ENCODE assay signal across 26 cellular contexts in the genomic region with DNA sequence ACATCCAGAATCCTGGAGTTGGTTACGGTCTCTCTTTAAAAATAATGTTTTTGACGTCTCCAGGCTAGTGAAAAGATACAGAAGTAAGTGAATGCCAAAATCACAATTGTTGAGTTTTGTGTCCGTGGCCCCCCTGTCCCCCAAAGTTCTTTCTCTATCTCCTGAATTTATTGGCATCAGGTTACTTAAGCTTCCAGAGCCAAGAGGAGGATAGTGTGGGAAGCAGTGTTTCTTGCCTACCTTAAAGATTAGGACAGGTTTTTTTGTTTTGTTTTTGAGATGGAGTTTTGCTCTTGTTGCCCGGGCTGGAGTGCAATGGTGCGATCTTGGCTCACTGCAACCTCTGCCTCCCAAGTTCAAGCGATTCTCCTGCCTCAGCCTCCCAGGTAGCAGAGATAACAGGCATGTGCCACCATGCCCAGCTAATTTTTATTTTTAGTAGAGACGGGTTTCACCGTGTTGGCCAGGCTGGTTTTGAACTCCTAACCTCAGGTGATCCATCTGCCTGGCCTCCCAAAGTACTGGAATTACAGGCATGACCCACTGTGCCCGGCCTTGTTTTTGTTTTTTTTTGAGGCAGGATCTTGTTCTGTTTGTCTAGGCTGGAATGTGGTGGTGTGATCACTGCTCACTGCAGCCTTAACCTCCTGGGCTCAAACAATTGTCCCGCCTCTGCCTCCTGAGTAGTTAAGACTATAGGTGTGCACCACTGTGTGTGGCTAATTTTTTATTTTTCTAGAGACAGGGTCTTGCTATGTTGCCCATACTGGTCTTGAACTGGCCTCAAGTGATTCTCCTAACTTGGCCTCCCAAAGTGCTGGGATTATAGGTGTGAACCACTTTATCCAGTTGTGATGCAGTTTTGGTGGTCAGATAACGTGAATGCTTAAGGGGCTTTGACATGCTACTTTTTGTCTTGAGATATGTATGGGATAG. TPM values are rescaled to one million over a fixed set of nuclear protein-coding genes. Genes with fewer than 3 reads are reported as not detected.
DNase-seq lines count a peak whose midpoint lies in the region; ATAC-seq, FAIRE-seq and TF ChIP-seq lines count a peak whose summit lies in the region.
"Had no signal": no experiment of that assay in that cellular context is flagged by ENCODE, and none has a peak within 500 bp of the region (broad histone marks: within the 10 kb centered on the region; RNA-seq: fewer than 3 reads in every experiment).

No MANE protein-coding gene starts in this region.

- ATAC-seq in activated CD8-positive, alpha-beta T cell treated with anti-CD3 and anti-CD28 coated beads, Interleukin-2, amount 10 ng/mL, durations not matched to agents 7 days and 5 days = no peak
- ATAC-seq in HepG2 = peak; percentile 34
- no peak for ATAC-seq in stimulated activated naive CD8-positive, alpha-beta T cell treated with anti-CD3 and anti-CD28 coated beads, Interleukin-15, amount 100 ng/mL, for 72 hours
- ATAC-seq: gastrocnemius medialis, left colon, mucosa of descending colon, Right ventricle myocardium inferior had no signal

- H3K27ac Mint-ChIP-seq in activated naive CD4-positive, alpha-beta T cell treated with anti-CD3 and anti-CD28 coated beads, Interleukin-2, amount 50 U/mL, for 24 hours = peak overlapping the region; percentile 62
- peak overlapping the region; percentile 37 for H3K27ac Mint-ChIP-seq in activated CD8-positive, alpha-beta T cell treated with anti-CD3 and anti-CD28 coated beads, Interleukin-2, amount 10 ng/mL, durations not matched to agents 7 days and 5 days
- peak overlapping the region; percentile 52 to 93 for H3K27ac Mint-ChIP-seq in stimulated activated naive CD8-positive, alpha-beta T cell treated with anti-CD3 and anti-CD28 coated beads, Interleukin-15, amount 100 ng/mL, for 72 hours

- H3K4me3 Mint-ChIP-seq in activated naive CD4-positive, alpha-beta T cell treated with anti-CD3 and anti-CD28 coated beads, Interleukin-2, amount 50 U/mL, for 24 hours = peak overlapping the region; percentile 39
- no peak overlapping the region for H3K4me3 Mint-ChIP-seq in activated CD8-positive, alpha-beta T cell treated with anti-CD3 and anti-CD28 coated beads, Interleukin-2, amount 10 ng/mL, durations not matched to agents 7 days and 5 days
- H3K4me3 Mint-ChIP-seq in stimulated activated naive CD8-positive, alpha-beta T cell treated with anti-CD3 and anti-CD28 coated beads, Interleukin-15, amount 100 ng/mL, for 72 hours = peak overlapping the region in 1 of 2 donors; percentile 31

- peaks cover 86% of the 10 kb centered on the region for H3K4me1 Mint-ChIP-seq in activated naive CD4-positive, alpha-beta T cell treated with anti-CD3 and anti-CD28 coated beads, Interleukin-2, amount 50 U/mL, for 24 hours
- peaks cover 72% of the 10 kb centered on the region for H3K4me1 Mint-ChIP-seq in activated CD8-positive, alpha-beta T cell treated with anti-CD3 and anti-CD28 coated beads, Interleukin-2, amount 10 ng/mL, durations not matched to agents 7 days and 5 days (ENCODE audit: low read depth)
- peaks cover 93% of the 10 kb centered on the region for H3K4me1 Mint-ChIP-seq in stimulated activated naive CD8-positive, alpha-beta T cell treated with anti-CD3 and anti-CD28 coated beads, Interleukin-15, amount 100 ng/mL, for 72 hours

- BruUV-seq in HepG2 (replicated peaks; lab: Mats Ljungman, UMichigan) = no TSS peak

- peaks cover 34% of the 10 kb centered on the region for H4K20me1 ChIP-seq in HepG2 (ENCODE audit: insufficient read depth, low read length)

- H2AFZ ChIP-seq in HepG2 (ENCODE audit: low read length) = no peak overlapping the region

- WGBS in HepG2 (ENCODE audit: low lambda C conversion rate) = 86% methylated on average over 11 of the region's 11 CpGs

- peak; percentile 10 to 41; a peak in 2 of 4 replicates for TF ChIP-seq POLR2A in HepG2 (IDR thresholded peaks at IDR 0.05; ENCODE audit: insufficient read depth in 1 of 2, low read depth in 2 of 2, low read length in 2 of 2)

- peak overlapping the region; percentile 56 for H3K27ac ChIP-seq in HepG2 (ENCODE audit: extremely low read length, insufficient read depth, low read length)
- H3K27ac ChIP-seq: brain microvascular endothelial cell, gastrocnemius medialis, uterus had no signal

- TF ChIP-seq RAD21 in HepG2 (CRISPR knock-in tag; IDR thresholded peaks at IDR 0.05) = no peak

- CTCF ChIA-PET in activated CD8-positive, alpha-beta T cell treated with anti-CD3 and anti-CD28 coated beads, Interleukin-2, amount 10 ng/mL, durations not matched to agents 7 days and 5 days (lab: Charles Lee) = interaction anchor here (1.1 to 1.4 kb wide), 2 partner anchors 41 to 169 kb away, joined by 3 read pairs; no protein-coding TSS in a partner anchor
- CTCF ChIA-PET in HepG2 (lab: Yijun Ruan, JAX; ENCODE audit: low intra/inter-chr PET ratio, low total read pairs) = no interaction called here

- TF ChIP-seq EP300 in HepG2 (IDR thresholded peaks at IDR 0.05; ENCODE audit: low read depth in 2 of 2, low read length in 2 of 2) (no peak), HepG2 (CRISPR knock-in tag; IDR thresholded peaks at IDR 0.05; ENCODE audit: borderline replicate concordance) (no peak)

- intact Hi-C loops in HepG2 (cut with micrococcal nuclease; ENCODE audit: unreplicated experiment) = no loop called here

- no peaks in the 10 kb centered on the region; a peak in 1 of 5 replicates for H3K27me3 ChIP-seq in HepG2 (ENCODE audit: control insufficient read depth in 1 of 2, insufficient read depth in 2 of 2, low read length in 2 of 2)
- H3K27me3 ChIP-seq: brain microvascular endothelial cell, gastrocnemius medialis, right lobe of liver, uterus had no signal

- H3K36me3 ChIP-seq in HepG2 (replicated peaks in 1 of 2; ENCODE audit: control insufficient read depth in 1 of 2, insufficient read depth in 2 of 2, low read length in 2 of 2) = peaks cover 18 to 51% of the 10 kb centered on the region in 2 experiments

- peaks cover 61% of the 10 kb centered on the region for H3K4me1 ChIP-seq in HepG2 (ENCODE audit: insufficient read depth, low read length)

- no peak overlapping the region for H3K9ac ChIP-seq in HepG2 (ENCODE audit: insufficient read depth, low read depth, low read length)

- H3K4me3 ChIP-seq in HepG2 (replicated peaks in 1 of 3; ENCODE audit: insufficient read depth in 1 of 3, low read depth in 2 of 3, low read length in 3 of 3) = no peak overlapping the region
- H3K4me3 ChIP-seq: gastrocnemius medialis, mucosa of descending colon, right lobe of liver, uterus had no signal

- no peak for FAIRE-seq in HepG2 (lab: Jason Lieb, UNC)
- FAIRE-seq: GM19239, H54 had no signal

- H3K9me3 Mint-ChIP-seq in activated naive CD4-positive, alpha-beta T cell treated with anti-CD3 and anti-CD28 coated beads, Interleukin-2, amount 50 U/mL, for 24 hours = no peaks in the 10 kb centered on the region
- no peaks in the 10 kb centered on the region for H3K9me3 Mint-ChIP-seq in activated CD8-positive, alpha-beta T cell treated with anti-CD3 and anti-CD28 coated beads, Interleukin-2, amount 10 ng/mL, durations not matched to agents 7 days and 5 days (ENCODE audit: insufficient read depth)
- H3K9me3 Mint-ChIP-seq in stimulated activated naive CD8-positive, alpha-beta T cell treated with anti-CD3 and anti-CD28 coated beads, Interleukin-15, amount 100 ng/mL, for 72 hours = no peaks in the 10 kb centered on the region

- in situ Hi-C loops in HepG2 (cut with HindIII; ENCODE audit: extremely low pct_ligation_motif_present, low pct_unique_long_range_greater_than_20kb) = no loop called here

- H3K36me3 Mint-ChIP-seq in activated naive CD4-positive, alpha-beta T cell treated with anti-CD3 and anti-CD28 coated beads, Interleukin-2, amount 50 U/mL, for 24 hours = peaks cover 59% of the 10 kb centered on the region
- peaks cover 91% of the 10 kb centered on the region for H3K36me3 Mint-ChIP-seq in activated CD8-positive, alpha-beta T cell treated with anti-CD3 and anti-CD28 coated beads, Interleukin-2, amount 10 ng/mL, durations not matched to agents 7 days and 5 days (ENCODE audit: low read depth)

- no peak for TF ChIP-seq CTCF in HepG2 (CRISPR knock-in tag; IDR thresholded peaks at IDR 0.05)

- DNase-seq in activated naive CD4-positive, alpha-beta T cell treated with Interleukin-2 at 50 U/mL for 16 hours = no peak
- DNase-seq in activated CD8-positive, alpha-beta T cell treated with anti-CD3 and anti-CD28 coated beads, Interleukin-2, amount 10 ng/mL, durations not matched to agents 7 days and 5 days = no peak
- DNase-seq in HepG2 (ENCODE audit: low spot score) (peak; percentile 45), COR-L47 (lab: John Stamatoyannopoulos, UW) (no peak), NCI-H446 treated with DMSO at 0.1 percent for 48 hours (lab: John Stamatoyannopoulos, UW) (no peak)
- DNase-seq in stimulated activated naive CD8-positive, alpha-beta T cell treated with anti-CD3 and anti-CD28 coated beads, Interleukin-15, amount 100 ng/mL, for 72 hours = no peak
- DNase-seq in effector CD8-positive, alpha-beta T cell (lab: John Stamatoyannopoulos, UW) = no peak
- DNase-seq: activated naive CD4-positive, alpha-beta T cell; brain microvascular endothelial cell; Caco-2; cortex of kidney; erythroblast; gastrocnemius medialis; KBM-7; left colon; mucosa of descending colon; NCI-H2029 treated with DMSO at 0.1 percent for 48 hours; NCI-H524; uterus had no signal

- H3K4me2 ChIP-seq in HepG2 (ENCODE audit: low read depth, low read length) = no peak overlapping the region

- no peaks in the 10 kb centered on the region for H3K27me3 Mint-ChIP-seq in activated naive CD4-positive, alpha-beta T cell treated with anti-CD3 and anti-CD28 coated beads, Interleukin-2, amount 50 U/mL, for 24 hours
- H3K27me3 Mint-ChIP-seq in activated CD8-positive, alpha-beta T cell treated with anti-CD3 and anti-CD28 coated beads, Interleukin-2, amount 10 ng/mL, durations not matched to agents 7 days and 5 days (ENCODE audit: low read depth) = no peaks in the 10 kb centered on the region
- no peaks in the 10 kb centered on the region for H3K27me3 Mint-ChIP-seq in stimulated activated naive CD8-positive, alpha-beta T cell treated with anti-CD3 and anti-CD28 coated beads, Interleukin-15, amount 100 ng/mL, for 72 hours

- POLR2A ChIA-PET in activated CD8-positive, alpha-beta T cell treated with anti-CD3 and anti-CD28 coated beads, Interleukin-2, amount 10 ng/mL, durations not matched to agents 7 days and 5 days (lab: Charles Lee) = interaction anchor here (0.6 to 0.9 kb wide), 3 partner anchors 9 to 336 kb away, joined by 3 read pairs; no protein-coding TSS in a partner anchor
- POLR2A ChIA-PET in HepG2 (lab: Yijun Ruan, JAX) = interaction anchor here (1.2 to 4.3 kb wide), 4 partner anchors 21 to 37 kb away, joined by 3 to 31 read pairs (median 8); partner anchors contain the start of gene SLC10A1

- peaks cover 33% of the 10 kb centered on the region for H3K79me2 ChIP-seq in HepG2 (ENCODE audit: insufficient read depth, low read length)

- no peaks in the 10 kb centered on the region for H3K9me3 ChIP-seq in HepG2 (ENCODE audit: low read length)
- H3K9me3 ChIP-seq: Caco-2, gastrocnemius medialis, mucosa of descending colon, right lobe of liver, uterus had no signal

RNA-seq across cellular contexts. Expression of gene SRSF5, which starts 5.4 kb away (rescaled TPM):
- total RNA-seq in activated CD8-positive, alpha-beta T cell treated with anti-CD3 and anti-CD28 coated beads, Interleukin-2, amount 10 ng/mL, durations not matched to agents 7 days and 5 days = 100 to 1,000 TPM; 283 to 301 TPM
- total RNA-seq in HepG2 (2016; rRNA removed; fragmentation: Illumina TruSeq; extraction: Trizol) = 277 and 333 TPM in 2 replicates
- 66.7 and 68.4 TPM in 2 replicates for total RNA-seq in HepG2 (2016; cell fraction: cytosol; rRNA removed; fragmentation: Illumina TruSeq; extraction: Trizol; ENCODE audit: low read depth)
- total RNA-seq in HepG2 (2016; cell fraction: insoluble cytoplasmic fraction; rRNA removed; fragmentation: Illumina TruSeq; extraction: Trizol) = 277 and 309 TPM in 2 replicates
- total RNA-seq in HepG2 (2016; cell fraction: membrane; rRNA removed; fragmentation: Illumina TruSeq; extraction: Trizol) = 68.2 and 70.5 TPM in 2 replicates
- total RNA-seq in HepG2 (2016; cell fraction: nucleus; rRNA removed; fragmentation: Illumina TruSeq; extraction: Trizol) = 278 and 311 TPM in 2 replicates
- 189 and 218 TPM in 2 replicates for polyA plus RNA-seq in HepG2 (2011; rRNA removed)
- polyA plus RNA-seq in HepG2 (2011; cell fraction: cytosol; rRNA removed) = 169 and 242 TPM in 2 replicates
- 586 and 686 TPM in 2 replicates for polyA plus RNA-seq in HepG2 (2011; cell fraction: nucleus; rRNA removed)
- 376 and 529 TPM in 2 replicates for polyA plus RNA-seq in HepG2 (2012)
- polyA plus RNA-seq in HepG2 (2016; cell fraction: cytosol; fragmentation: Illumina TruSeq; extraction: Trizol; ENCODE audit: low read depth) = 22.7 and 25.6 TPM in 2 replicates
- polyA plus RNA-seq in HepG2 (2016; cell fraction: insoluble cytoplasmic fraction; fragmentation: Illumina TruSeq; extraction: Trizol; ENCODE audit: low read depth) = 415 and 444 TPM in 2 replicates
- polyA plus RNA-seq in HepG2 (2016; cell fraction: membrane; fragmentation: Illumina TruSeq; extraction: Trizol; ENCODE audit: low read depth) = 45.5 and 47.3 TPM in 2 replicates
- polyA plus RNA-seq in HepG2 (2016; cell fraction: nucleus; fragmentation: Illumina TruSeq; extraction: Trizol; ENCODE audit: insufficient read depth, low read depth) = 410 and 415 TPM in 2 replicates
- polyA minus RNA-seq in HepG2 (2011; rRNA and poly(A)+ RNA removed; ENCODE audit: low replicate concordance) = 99.8 and 128 TPM in 2 replicates
- 61.5 and 65.7 TPM in 2 replicates for polyA minus RNA-seq in HepG2 (2011; cell fraction: cytosol; rRNA and poly(A)+ RNA removed)
- 704 and 755 TPM in 2 replicates for polyA minus RNA-seq in HepG2 (2011; cell fraction: nucleus; rRNA and poly(A)+ RNA removed)

RNA-seq across cellular contexts. Expression of gene SLC10A1, which starts 24.7 kb away (rescaled TPM):
- total RNA-seq in activated CD8-positive, alpha-beta T cell treated with anti-CD3 and anti-CD28 coated beads, Interleukin-2, amount 10 ng/mL, durations not matched to agents 7 days and 5 days = not detected
- total RNA-seq in HepG2 (2016; rRNA removed; fragmentation: Illumina TruSeq; extraction: Trizol) = not detected in 2 replicates
- not detected in 2 replicates for total RNA-seq in HepG2 (2016; cell fraction: cytosol; rRNA removed; fragmentation: Illumina TruSeq; extraction: Trizol; ENCODE audit: low read depth)
- not detected in 2 replicates for total RNA-seq in HepG2 (2016; cell fraction: insoluble cytoplasmic fraction; rRNA removed; fragmentation: Illumina TruSeq; extraction: Trizol)
- total RNA-seq in HepG2 (2016; cell fraction: membrane; rRNA removed; fragmentation: Illumina TruSeq; extraction: Trizol) = not detected in 2 replicates
- total RNA-seq in HepG2 (2016; cell fraction: nucleus; rRNA removed; fragmentation: Illumina TruSeq; extraction: Trizol) = not detected in 2 replicates
- polyA plus RNA-seq in HepG2 (2011; rRNA removed) = 0.17 and 0.18 TPM in 2 replicates
- polyA plus RNA-seq in HepG2 (2011; cell fraction: cytosol; rRNA removed) = 0.09 and 0.22 TPM in 2 replicates
- polyA plus RNA-seq in HepG2 (2011; cell fraction: nucleus; rRNA removed) = 0.16 TPM in 1 of 2 replicates, not detected in the other
- 0.12 and 0.30 TPM in 2 replicates for polyA plus RNA-seq in HepG2 (2012)
- not detected in 2 replicates for polyA plus RNA-seq in HepG2 (2016; cell fraction: cytosol; fragmentation: Illumina TruSeq; extraction: Trizol; ENCODE audit: low read depth)
- polyA plus RNA-seq in HepG2 (2016; cell fraction: insoluble cytoplasmic fraction; fragmentation: Illumina TruSeq; extraction: Trizol; ENCODE audit: low read depth) = not detected in 2 replicates
- not detected in 2 replicates for polyA plus RNA-seq in HepG2 (2016; cell fraction: membrane; fragmentation: Illumina TruSeq; extraction: Trizol; ENCODE audit: low read depth)
- polyA plus RNA-seq in HepG2 (2016; cell fraction: nucleus; fragmentation: Illumina TruSeq; extraction: Trizol; ENCODE audit: insufficient read depth, low read depth) = not detected in 2 replicates
- polyA minus RNA-seq in HepG2 (2011; rRNA and poly(A)+ RNA removed; ENCODE audit: low replicate concordance) = not detected in 2 replicates
- polyA minus RNA-seq in HepG2 (2011; cell fraction: cytosol; rRNA and poly(A)+ RNA removed) = not detected in 2 replicates
- not detected in 2 replicates for polyA minus RNA-seq in HepG2 (2011; cell fraction: nucleus; rRNA and poly(A)+ RNA removed)
- total RNA-seq: Daoy, left colon, mucosa of descending colon, osteoblast, Right ventricle myocardium inferior, uterus had no signal
